In the genomic region with DNA sequence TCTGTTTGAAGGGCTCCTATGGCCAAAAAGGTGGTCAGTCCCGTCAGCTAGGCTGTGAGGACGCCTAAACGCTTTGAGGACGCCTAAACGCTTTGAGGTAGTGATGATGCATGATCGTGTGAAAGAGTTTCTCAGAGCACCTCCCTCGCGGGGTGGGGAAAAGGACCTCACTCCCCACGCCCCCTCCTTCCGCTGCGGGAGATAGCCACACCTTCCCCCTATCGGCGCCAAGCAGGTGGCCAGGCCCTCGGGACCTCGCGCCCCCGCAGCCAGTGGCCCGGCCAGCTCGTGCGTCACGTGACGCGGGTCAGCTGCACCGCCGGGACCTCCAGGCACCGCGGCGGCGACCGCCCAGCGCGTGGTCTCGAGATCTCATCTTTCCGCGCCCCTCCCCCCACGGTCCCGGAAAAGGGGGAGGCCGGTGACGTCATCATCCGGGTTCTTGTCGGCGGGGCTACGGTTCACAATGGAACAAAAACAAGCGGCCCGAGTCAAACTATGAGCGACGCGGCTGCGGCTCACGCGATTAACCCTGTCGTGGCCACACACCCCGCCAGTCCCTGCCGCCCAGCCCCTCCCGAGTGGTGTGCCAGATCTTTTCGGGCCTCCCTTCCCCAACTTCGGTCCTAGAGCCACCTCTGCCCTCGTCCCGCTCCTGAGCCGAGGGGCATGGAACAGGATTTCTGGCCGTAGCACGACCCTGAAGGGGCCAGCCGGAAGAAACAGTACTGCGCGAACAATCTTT, we compare ENCODE assay signal across 8 cellular contexts. TPM values are rescaled to one million over a fixed set of nuclear protein-coding genes. Genes with fewer than 3 reads are reported as not detected.
DNase-seq lines count a peak whose midpoint lies in the region; ATAC-seq and TF ChIP-seq lines count a peak whose summit lies in the region.

No MANE protein-coding gene starts in this region.

- TF ChIP-seq CTCF in PC-3 (conservative IDR thresholded peaks at IDR 0.05; ENCODE audit: low read depth, low read length), result no peak
- TF ChIP-seq CTCF in epithelial cell of proximal tubule (conservative IDR thresholded peaks at IDR 0.05; ENCODE audit: low read depth, low read length), result no peak
- no peak for TF ChIP-seq CTCF in mucosa of descending colon (IDR thresholded peaks at IDR 0.05)

- H3K27ac Mint-ChIP-seq in activated T-cell treated with anti-CD3 and anti-CD28 coated beads, Interleukin-2, amount 50 U/mL, for 24 hours, result peak overlapping the region; percentile 100

- H3K9ac ChIP-seq in PC-3 (ENCODE audit: low read length), result peak overlapping the region; percentile 98

- H3K4me1 ChIP-seq in PC-3 (ENCODE audit: insufficient read depth, low read length) (peaks cover 22% of the 10 kb centered on the region), mucosa of descending colon (ENCODE audit: low read depth) (peaks cover 7% of the 10 kb centered on the region)

- peak overlapping the region; percentile 88 for H2AFZ ChIP-seq in PC-3 (ENCODE audit: low read length)

- peaks cover 37% of the 10 kb centered on the region for H3K4me1 Mint-ChIP-seq in activated T-cell treated with anti-CD3 and anti-CD28 coated beads, Interleukin-2, amount 50 U/mL, for 24 hours (ENCODE audit: low read depth)

- no peaks in the 10 kb centered on the region for H3K9me2 ChIP-seq in PC-3 (replicated peaks; ENCODE audit: low read length)

- H3K4me2 ChIP-seq in PC-3 (ENCODE audit: low read length), result peak overlapping the region; percentile 96

- CTCF ChIA-PET in PC-3 (lab: Charles Lee), result no interaction called here

- H3K9me3 Mint-ChIP-seq in activated T-cell treated with anti-CD3 and anti-CD28 coated beads, Interleukin-2, amount 50 U/mL, for 24 hours, result no peaks in the 10 kb centered on the region

- peaks cover 35% of the 10 kb centered on the region for H3K27me3 Mint-ChIP-seq in activated T-cell treated with anti-CD3 and anti-CD28 coated beads, Interleukin-2, amount 50 U/mL, for 24 hours

- H4K20me1 ChIP-seq in PC-3 (ENCODE audit: low read length), result peaks cover 31% of the 10 kb centered on the region

- H3K4me3 ChIP-seq in Jurkat, Clone E6-1 (ENCODE audit: low read length), result peak overlapping the region; percentile 70
- peak overlapping the region; percentile 94 for H3K4me3 ChIP-seq in PC-3 (ENCODE audit: low read length)
- peak overlapping the region; percentile 78 for H3K4me3 ChIP-seq in epithelial cell of proximal tubule (ENCODE audit: low read depth, low read length)
- peak overlapping the region; percentile 78 for H3K4me3 ChIP-seq in mucosa of descending colon

- DNase-seq in DMS53 (lab: John Stamatoyannopoulos, UW), result peak; percentile 98
- peak; percentile 88 for DNase-seq in Jurkat, Clone E6-1 (ENCODE audit: low read depth, low spot score)
- peak; percentile 91 for DNase-seq in PC-3
- peak; percentile 99 for DNase-seq in activated T-cell treated with anti-CD3 and anti-CD28 coated beads, Interleukin-2, amount 50 U/mL, for 24 hours
- DNase-seq in epithelial cell of proximal tubule (ENCODE audit: low read depth), result peak; percentile 58
- DNase-seq in mucosa of descending colon, result peak; percentile 96 to 98 (median 97)
- DNase-seq in stimulated activated CD8-positive, alpha-beta memory T cell treated with anti-CD3 and anti-CD28 coated beads, Interleukin-4, amount 100 ng/mL, for 1 hour (ENCODE audit: low read depth in 2 of 2, low spot score in 1 of 2), result peak; percentile 92 to 100

- H3K27ac ChIP-seq in PC-3 (ENCODE audit: low read length), result peak overlapping the region; percentile 98

- no peaks in the 10 kb centered on the region for H3K27me3 ChIP-seq in PC-3 (ENCODE audit: low read length)

- intact Hi-C loops in PC-3 (cut with micrococcal nuclease) (loop anchor here (1.0 to 10.0 kb wide), 4 partner anchors 62 to 350 kb away; a partner anchor contains a TSS), mucosa of descending colon (cut with DNase I, micrococcal nuclease) (no loop called here)

- peaks cover 44% of the 10 kb centered on the region for H3K79me2 ChIP-seq in PC-3 (ENCODE audit: low read length)

- H3K9me3 ChIP-seq in PC-3 (ENCODE audit: low read length), result no peaks in the 10 kb centered on the region
- H3K9me3 ChIP-seq in mucosa of descending colon, result no peaks in the 10 kb centered on the region

- no TSS peak for BruUV-seq in PC-3 (replicated peaks; lab: Mats Ljungman, UMichigan)

- H3K36me3 ChIP-seq in PC-3 (ENCODE audit: low read depth, low read length), result no peaks in the 10 kb centered on the region
- H3K36me3 ChIP-seq in mucosa of descending colon (ENCODE audit: low read depth), result no peaks in the 10 kb centered on the region

- peaks cover 37% of the 10 kb centered on the region for H3K36me3 Mint-ChIP-seq in activated T-cell treated with anti-CD3 and anti-CD28 coated beads, Interleukin-2, amount 50 U/mL, for 24 hours (ENCODE audit: low read depth)

- ATAC-seq in GM21717 (IDR thresholded peaks at IDR 0.05; ENCODE audit: unreplicated experiment), result peak; percentile 65
- peak; percentile 65 for ATAC-seq in PC-3
- peak; percentile 84 for ATAC-seq in mucosa of descending colon

- H3K4me3 Mint-ChIP-seq in activated T-cell treated with anti-CD3 and anti-CD28 coated beads, Interleukin-2, amount 50 U/mL, for 24 hours, result peak overlapping the region; percentile 94

- POLR2A ChIA-PET in PC-3 (lab: Charles Lee; ENCODE audit: unreplicated experiment), result interaction anchor here (0.6 to 0.9 kb wide), 7 partner anchors 41 to 433 kb away, joined by 3 to 16 read pairs (median 6); no protein-coding TSS in a partner anchor

- H3F3A ChIP-seq in PC-3 (ENCODE audit: low read length, unreplicated experiment), result no peaks in the 10 kb centered on the region

RNA-seq across cellular contexts. Expression of a gene that starts 0.7 kb away (rescaled TPM):
- 16.5 TPM for polyA plus RNA-seq in Jurkat, Clone E6-1 (2012; ENCODE audit: insufficient read depth, insufficient read length)
- total RNA-seq in PC-3 (2014; rRNA removed), result 63.5 and 81.4 TPM in 2 replicates
- 27.6 and 34.8 TPM in 2 replicates for total RNA-seq in epithelial cell of proximal tubule
- 10 to 100 TPM; 72.1 to 88.9 (median 86.3) TPM for total RNA-seq in mucosa of descending colon

Comparison
In these comparisons a context has a peak if more than half of its experiments do, and no peak if none do; other contexts are left out.
1. Peak in every context shown above with its lines: DNase-seq, ATAC-seq, H3K4me3 ChIP-seq and H3K27ac ChIP-seq.